8 cellular contexts compared by ENCODE assay signal in the genomic region with DNA sequence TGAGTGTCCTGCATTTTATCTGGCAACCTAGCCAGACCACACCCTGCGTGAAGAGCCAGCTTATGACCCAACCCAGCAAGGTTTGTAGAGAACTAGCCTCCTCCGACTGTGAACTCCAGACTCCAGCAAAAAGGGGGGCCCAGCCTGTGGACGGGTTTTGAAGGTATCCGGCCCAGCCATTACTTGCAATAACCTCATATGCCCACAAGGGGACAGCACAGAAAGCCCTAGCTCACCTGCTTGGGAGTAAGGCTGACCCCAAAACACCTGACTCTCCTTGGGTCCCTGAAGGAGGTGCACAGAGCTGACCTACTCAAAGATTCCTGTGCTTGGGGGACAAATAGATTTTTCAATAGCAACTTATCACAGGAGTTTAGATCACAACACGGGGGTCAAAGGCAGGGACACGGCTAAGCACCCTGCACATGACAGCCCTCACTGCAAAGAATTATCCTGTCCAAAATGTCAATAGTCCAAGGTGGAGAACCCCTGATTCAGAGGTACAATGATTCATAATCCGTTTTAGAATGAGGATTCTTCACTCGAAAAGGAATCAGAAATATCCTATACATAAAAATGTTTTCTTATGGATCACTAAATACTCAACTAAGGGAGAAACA. TPM values are rescaled to one million over a fixed set of nuclear protein-coding genes. Genes with fewer than 3 reads are reported as not detected.
DNase-seq lines count a peak whose midpoint lies in the region; ATAC-seq and TF ChIP-seq lines count a peak whose summit lies in the region.

No MANE protein-coding gene starts in this region.

- WGBS in heart right ventricle, 2 donors = 27 to 32% methylated on average over 8 of the region's 8 CpGs
- 28% methylated on average over 8 of the region's 8 CpGs for WGBS in liver

- intact Hi-C loops in heart right ventricle (cut with DNase I) (loop anchor here in 2 of 10 donors (5.0 to 10.0 kb wide), 2 partner anchors 114 to 121 kb away; no protein-coding TSS in a partner anchor), Right ventricle myocardium superior (cut with DNase I) (no loop called here), tibial artery (cut with DNase I; ENCODE audit: low total_unique reads) (no loop called here)

- H3K9ac ChIP-seq in liver (ENCODE audit: low read depth in 1 of 2, low read length in 2 of 2) = no peak overlapping the region

- H3K9me3 ChIP-seq in heart right ventricle = no peaks in the 10 kb centered on the region
- H3K9me3 ChIP-seq in liver (ENCODE audit: control insufficient read depth in 4 of 4, low read length in 3 of 4) = no peaks in the 10 kb centered on the region
- H3K9me3 ChIP-seq in tibial artery = no peaks in the 10 kb centered on the region

- in situ Hi-C loops in astrocyte of the cerebellum (cut with HindIII; ENCODE audit: low sequenced_read_pairs) = no loop called here

- TF ChIP-seq CTCF in heart right ventricle (IDR thresholded peaks at IDR 0.05) (peak in 8 of 9 donors; percentile 33 to 82 (median 52)), astrocyte of the cerebellum (IDR thresholded peaks at IDR 0.05; ENCODE audit: low read depth, low read length, missing control alignments) (peak; percentile 79), liver (IDR thresholded peaks at IDR 0.05; ENCODE audit: low read depth, low read length, missing input control) (peak; percentile 73), tibial artery (IDR thresholded peaks at IDR 0.05) (peak; percentile 44 to 48)

- H3K4me3 ChIP-seq in heart right ventricle (no peak overlapping the region), astrocyte of the cerebellum (ENCODE audit: low read depth, low read length) (no peak overlapping the region), liver (ENCODE audit: low read depth in 1 of 3, low read length in 3 of 3) (no peak overlapping the region), tibial artery (no peak overlapping the region)

- H3K27ac ChIP-seq in heart right ventricle = no peak overlapping the region
- no peak overlapping the region for H3K27ac ChIP-seq in liver (ENCODE audit: low read depth in 1 of 2, low read length in 2 of 2)
- no peak overlapping the region for H3K27ac ChIP-seq in tibial artery

- DNase-seq in heart right ventricle (no peak), Right ventricle myocardium superior (no peak), RPMI8226 (peak; percentile 61), astrocyte of the cerebellum (ENCODE audit: low read depth) (no peak), tibial artery (no peak), T1000 (lab: John Stamatoyannopoulos, UW) (no peak)

- no peaks in the 10 kb centered on the region for H3K36me3 ChIP-seq in heart right ventricle
- no peaks in the 10 kb centered on the region for H3K36me3 ChIP-seq in liver (ENCODE audit: control insufficient read depth in 4 of 4, insufficient read depth in 3 of 4, low read depth in 1 of 4, low read length in 3 of 4)
- H3K36me3 ChIP-seq in tibial artery = peaks cover 0 to 7% (median 0%) of the 10 kb centered on the region in 3 donors

- H3K4me1 ChIP-seq in heart right ventricle (no peaks in the 10 kb centered on the region), liver (ENCODE audit: control insufficient read depth in 4 of 4, insufficient read depth in 4 of 4, low read length in 3 of 4) (no peaks in the 10 kb centered on the region), tibial artery (peaks cover 0 to 4% (median 0%) of the 10 kb centered on the region in 4 donors)

- H3K27me3 ChIP-seq in heart right ventricle = peaks cover 0 to 61% (median 35%) of the 10 kb centered on the region in 7 donors
- peaks cover 0 to 3% (median 0%) of the 10 kb centered on the region in 4 donors for H3K27me3 ChIP-seq in liver (ENCODE audit: control insufficient read depth in 4 of 4, insufficient read depth in 4 of 4, low read length in 3 of 4)
- peaks cover 0 to 39% of the 10 kb centered on the region in 2 donors for H3K27me3 ChIP-seq in tibial artery

- peak; percentile 72 to 80 for TF ChIP-seq RAD21 in liver (IDR thresholded peaks at IDR 0.05)

- no peak for ATAC-seq in heart right ventricle
- ATAC-seq in Right ventricle myocardium superior (ENCODE audit: poor library complexity) = no peak
- ATAC-seq in HG02973 (IDR thresholded peaks at IDR 0.05; ENCODE audit: unreplicated experiment) = peak; percentile 68

TF ChIP-seq in liver, 16 proteins besides CTCF, POLR2A, EP300 and RAD21:
- TF ChIP-seq YY1 (IDR thresholded peaks at IDR 0.05) (no peak), NR2F2 (IDR thresholded peaks at IDR 0.05) (no peak), JUND (IDR thresholded peaks at IDR 0.05) (no peak), SP1 (IDR thresholded peaks at IDR 0.05) (no peak), MAX (IDR thresholded peaks at IDR 0.05) (no peak)

RNA-seq across cellular contexts. Expression of gene TRPV6, which starts 4.5 kb away (rescaled TPM):
- total RNA-seq in heart right ventricle (not detected), Right ventricle myocardium superior (not detected), liver (1 to 10 TPM in 1 of 2 donors, not detected in 1; 1.5 TPM)
- polyA plus RNA-seq in heart right ventricle (under 1 TPM in 1 of 2 donors, not detected in 1; 0.03 TPM), liver (under 1 TPM; 0.32 to 0.36 TPM)

RNA-seq across cellular contexts. Expression of gene EPHB6, which starts 26.1 kb away (rescaled TPM):
- 1 to 10 TPM in 8 of 10 donors, under 1 TPM in 2; 0.55 to 5.4 (median 2.6) TPM for total RNA-seq in heart right ventricle
- 10 to 100 TPM in 1 of 2 donors, 1 to 10 TPM in 1; 1.9 to 14.9 TPM for polyA plus RNA-seq in heart right ventricle
- total RNA-seq in Right ventricle myocardium superior = 2.6 TPM
- 1 to 10 TPM; 1.2 to 2.1 TPM for total RNA-seq in liver
- polyA plus RNA-seq in liver = 1 to 10 TPM; 1.9 to 4.3 TPM

RNA-seq across cellular contexts. Expression of gene TRPV5, which starts 52.5 kb away (rescaled TPM):
- total RNA-seq in heart right ventricle (not detected), Right ventricle myocardium superior (not detected), liver (under 1 TPM; under 0.01 to 0.23 TPM)
- polyA plus RNA-seq in heart right ventricle (not detected), liver (not detected)

RNA-seq across cellular contexts. Expression of gene LLCFC1, which starts 58.3 kb away (rescaled TPM):
- not detected for total RNA-seq in heart right ventricle
- not detected for polyA plus RNA-seq in heart right ventricle
- not detected for total RNA-seq in Right ventricle myocardium superior
- total RNA-seq in liver = not detected
- polyA plus RNA-seq in liver = not detected
